Comparison of ENCODE assay signal across 10 cellular contexts in the genomic region with DNA sequence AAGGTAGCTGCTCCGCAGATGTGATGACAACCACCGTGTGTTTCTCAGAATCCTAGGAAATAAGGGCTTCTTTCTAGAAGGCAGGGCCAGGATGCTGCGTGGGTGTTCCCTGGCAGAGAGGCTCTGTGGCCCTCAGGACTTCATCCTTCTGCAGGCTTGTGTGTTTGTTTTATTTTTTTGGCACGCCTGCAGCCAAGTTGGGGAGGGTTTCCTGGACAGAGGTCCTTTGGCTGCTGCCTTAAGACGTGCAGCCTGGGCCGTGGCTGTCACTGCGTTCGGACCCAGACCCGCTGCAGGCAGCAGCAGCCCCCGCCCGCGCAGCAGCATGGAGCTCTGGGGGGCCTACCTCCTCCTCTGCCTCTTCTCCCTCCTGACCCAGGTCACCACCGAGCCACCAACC. TPM values are rescaled to one million over a fixed set of nuclear protein-coding genes. Genes with fewer than 3 reads are reported as not detected.
DNase-seq lines count a peak whose midpoint lies in the region; ATAC-seq and TF ChIP-seq lines count a peak whose summit lies in the region.
"Had no signal": no experiment of that assay in that cellular context is flagged by ENCODE, and none has a peak within 500 bp of the region (broad histone marks: within the 10 kb centered on the region; RNA-seq: fewer than 3 reads in every experiment).

A gene with protein sequence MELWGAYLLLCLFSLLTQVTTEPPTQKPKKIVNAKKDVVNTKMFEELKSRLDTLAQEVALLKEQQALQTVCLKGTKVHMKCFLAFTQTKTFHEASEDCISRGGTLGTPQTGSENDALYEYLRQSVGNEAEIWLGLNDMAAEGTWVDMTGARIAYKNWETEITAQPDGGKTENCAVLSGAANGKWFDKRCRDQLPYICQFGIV (plus strand): TSS at position 266 of the 400 bp plus-strand sequence. CDS start 60 bp downstream, at position 326.

- ATAC-seq in HG02981 (IDR thresholded peaks at IDR 0.05; ENCODE audit: unreplicated experiment), result no peak
- no peak for ATAC-seq in GM18907 (IDR thresholded peaks at IDR 0.05; ENCODE audit: unreplicated experiment)
- no peak for ATAC-seq in T-cell (replicated peaks in 1 of 4)

- H3K4me1 Mint-ChIP-seq in T-cell, result peaks cover 6 to 20% (median 9%) of the 10 kb centered on the region in 3 donors

- DNase-seq in RPMI7951 (ENCODE audit: low read depth) (peak; percentile 87), mucosa of gallbladder (ENCODE audit: low spot score) (peak; percentile 55), tibial artery (peak; percentile 70 to 88), smooth muscle cell (lab: John Stamatoyannopoulos, UW; ENCODE audit: unreplicated experiment) (no peak), T-cell (no peak)
- DNase-seq: NCI-H345 had no signal

- H3F3A ChIP-seq in smooth muscle cell (ENCODE audit: low read depth), result no peaks in the 10 kb centered on the region

- H3K27me3 ChIP-seq in esophagus (ENCODE audit: control insufficient read depth in 1 of 2, insufficient read depth in 2 of 2, low read length in 2 of 2) (no peaks in the 10 kb centered on the region), tibial artery (no peaks in the 10 kb centered on the region), smooth muscle cell (ENCODE audit: low read depth) (no peaks in the 10 kb centered on the region)

- no peak within 1 kb of the TSS for H3K4me2 ChIP-seq in smooth muscle cell

- H3K9ac ChIP-seq in smooth muscle cell (ENCODE audit: low read depth), result no peak within 1 kb of the TSS

- no peaks in the 10 kb centered on the region for H3K9me3 Mint-ChIP-seq in T-cell

- POLR2A ChIA-PET in T-cell (lab: Charles Lee), result no interaction called here

- intact Hi-C loops in tibial artery (cut with DNase I; ENCODE audit: low total_unique reads), result no loop called here

- TF ChIP-seq CTCF in tibial artery (IDR thresholded peaks at IDR 0.05) (no peak), smooth muscle cell (IDR thresholded peaks at IDR 0.05; ENCODE audit: borderline replicate concordance, insufficient read depth, poor library complexity, severe bottlenecking) (no peak)

- no peaks in the 10 kb centered on the region for H3K36me3 ChIP-seq in esophagus (ENCODE audit: control insufficient read depth in 2 of 2, insufficient read depth in 2 of 2, low read length in 1 of 2)
- H3K36me3 ChIP-seq in tibial artery, result peaks cover 0 to 4% (median 0%) of the 10 kb centered on the region in 3 donors
- H3K36me3 ChIP-seq in smooth muscle cell (ENCODE audit: low read depth), result no peaks in the 10 kb centered on the region

- H3K4me1 ChIP-seq in esophagus (ENCODE audit: control insufficient read depth in 2 of 2, insufficient read depth in 2 of 2, low read length in 1 of 2) (peaks cover 2 to 10% of the 10 kb centered on the region in 2 donors), tibial artery (peaks cover 0 to 62% (median 59%) of the 10 kb centered on the region in 4 donors), smooth muscle cell (ENCODE audit: low read depth) (no peaks in the 10 kb centered on the region)

- H3K27me3 Mint-ChIP-seq in T-cell, result peaks cover 0 to 6% of the 10 kb centered on the region in 2 donors

- no peak within 1 kb of the TSS for H3K27ac Mint-ChIP-seq in T-cell

- H3K36me3 Mint-ChIP-seq in T-cell, result no peaks in the 10 kb centered on the region

- no peaks in the 10 kb centered on the region for H3K9me3 ChIP-seq in esophagus (ENCODE audit: control insufficient read depth in 2 of 2, insufficient read depth in 1 of 2, low read depth in 1 of 2, low read length in 1 of 2)
- H3K9me3 ChIP-seq in tibial artery, result no peaks in the 10 kb centered on the region
- H3K9me3 ChIP-seq in smooth muscle cell (replicated peaks; ENCODE audit: low read depth), result no peaks in the 10 kb centered on the region

- no peak within 1 kb of the TSS for H2AFZ ChIP-seq in smooth muscle cell (ENCODE audit: low read depth)

- H3K27ac ChIP-seq in esophagus (ENCODE audit: low read depth in 2 of 2, low read length in 1 of 2) (peak within 1 kb of the TSS; percentile 28 to 62), tibial artery (peak within 1 kb of the TSS; percentile 75 to 76), smooth muscle cell (ENCODE audit: low read depth) (no peak within 1 kb of the TSS)

- no peak within 1 kb of the TSS for H3K4me3 Mint-ChIP-seq in T-cell

- CTCF ChIA-PET in T-cell (lab: Charles Lee), result no interaction called here

- no peaks in the 10 kb centered on the region for H3K79me2 ChIP-seq in smooth muscle cell (ENCODE audit: low read depth)

- no peak within 1 kb of the TSS for H3K4me3 ChIP-seq in esophagus (ENCODE audit: low read depth in 1 of 2, low read length in 2 of 2)
- peak within 1 kb of the TSS; percentile 35 to 40 for H3K4me3 ChIP-seq in tibial artery
- H3K4me3 ChIP-seq in smooth muscle cell, result no peak within 1 kb of the TSS

- 18 to 41% methylated on average over 12 to 13 of the region's 13 CpGs for WGBS in esophagus, 2 donors
- 74% methylated on average over 13 of the region's 13 CpGs for WGBS in smooth muscle cell (ENCODE audit: low lambda C conversion rate)

- no peaks in the 10 kb centered on the region for H4K20me1 ChIP-seq in smooth muscle cell (ENCODE audit: low read depth)

RNA-seq across cellular contexts. Expression of the gene that starts here (rescaled TPM):
- 1.7 and 2.4 TPM in 2 replicates for total RNA-seq in RPMI7951 (2014; rRNA removed; shearing (Covaris generic))
- polyA plus RNA-seq in esophagus, result 10 to 100 TPM in 1 of 2 donors, 1 to 10 TPM in 1; 7.5 to 12.6 TPM
- 42.9 TPM for total RNA-seq in mucosa of gallbladder
- total RNA-seq in smooth muscle cell, result not detected in 2 replicates
- polyA plus RNA-seq in smooth muscle cell, result 0.58 TPM in 1 of 2 replicates, not detected in the other
- total RNA-seq in T-cell, result 1 to 10 TPM in 2 of 5 donors, under 1 TPM in 3; 0.55 to 1.6 (median 0.66) TPM
- total RNA-seq: kidney epithelial cell had no signal

Comparison
In these comparisons a context has a peak if more than half of its experiments do, and no peak if none do; other contexts are left out.
1. RNA of the gene that starts here (total RNA-seq): 42.9 TPM in mucosa of gallbladder (single experiment); 1.7 to 2.4 TPM in RPMI7951, 0.55 to 1.6 TPM in T-cell and not detected in smooth muscle cell; every median in the first group is over 10 times any median in the second.
2. DNase-seq: peak in RPMI7951 (single experiment), mucosa of gallbladder (single experiment) and tibial artery (2 of 2); none in smooth muscle cell (single experiment) and T-cell (0 of 34).
3. H3K4me3 ChIP-seq: peak in tibial artery (2 of 2); none in esophagus (0 of 2) and smooth muscle cell (single experiment).